16 cellular contexts compared by ENCODE assay signal in the genomic region with DNA sequence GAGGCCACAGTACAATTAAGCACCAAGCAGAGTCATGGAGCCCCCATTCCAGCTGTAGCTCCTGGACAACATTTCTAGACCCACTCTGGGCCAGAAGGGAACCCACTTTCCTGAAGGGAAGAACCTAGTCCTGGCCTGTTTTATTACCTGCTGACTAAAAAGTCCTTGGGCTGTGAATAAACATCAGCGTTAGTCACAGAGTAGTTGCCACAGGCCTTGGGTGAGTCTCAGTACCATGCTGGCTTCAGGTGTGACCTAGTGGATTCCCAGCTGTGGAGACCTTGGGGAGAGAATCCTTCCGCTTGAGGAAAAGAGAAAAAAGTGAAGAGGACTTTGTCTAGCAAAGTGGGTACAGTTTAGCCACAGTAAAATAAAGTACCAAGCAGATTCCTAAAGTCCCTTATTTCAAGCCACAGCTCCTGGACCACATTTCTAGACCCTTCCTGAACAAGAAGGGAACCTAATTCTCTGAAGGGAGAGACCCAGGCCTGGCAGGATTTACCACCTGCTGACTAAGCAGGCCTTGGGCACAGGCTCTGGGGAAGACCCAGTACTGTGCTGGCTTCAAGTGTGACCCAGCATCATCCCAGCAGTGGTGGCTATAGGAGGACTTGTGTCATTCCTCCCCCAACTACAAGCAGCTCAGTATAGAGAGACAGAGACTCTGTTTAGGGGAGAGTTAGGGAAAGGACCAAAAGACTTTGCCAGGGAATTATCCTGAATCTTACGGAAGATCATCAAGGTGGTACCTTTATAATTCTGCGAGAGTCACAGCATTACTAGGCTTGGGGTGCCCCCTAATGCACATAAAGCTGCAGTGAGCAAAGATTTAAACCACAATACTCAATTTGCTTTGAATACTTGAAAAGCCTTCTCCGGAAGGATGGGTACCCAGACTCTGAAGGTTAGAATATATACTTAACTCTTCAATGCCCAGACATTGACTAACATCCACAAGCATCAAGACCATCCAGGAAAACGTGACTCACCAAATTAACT.
A peak's percentile ranks its signal among the peaks of the same experiment; 100 is the strongest.
DNase-seq lines count a peak whose midpoint lies in the region; ATAC-seq and TF ChIP-seq lines count a peak whose summit lies in the region.
"Had no signal": no experiment of that assay in that cellular context is flagged by ENCODE, and none has a peak within 500 bp of the region (broad histone marks: within the 10 kb centered on the region; RNA-seq: fewer than 3 reads in every experiment).

No MANE protein-coding gene starts in this region.

- H3K4me1 ChIP-seq in upper lobe of left lung = no peaks in the 10 kb centered on the region
- H3K4me1 ChIP-seq: transverse colon had no signal

- peak; percentile 18 for DNase-seq in stimulated activated CD4-positive, alpha-beta T cell treated with anti-CD3 and anti-CD28 coated beads, Interleukin-15, amount 100 ng/mL, for 24 hours
- DNase-seq in stimulated activated CD4-positive, alpha-beta T cell treated with anti-CD3 and anti-CD28 coated beads, Interleukin-4, amount 100 ng/mL, for 4 hours = no peak
- DNase-seq in NB4 (ENCODE audit: low read depth) (peak; percentile 2), epithelial cell of esophagus (ENCODE audit: low read depth) (peak; percentile 12), upper lobe of left lung (no peak), NOMO-1 treated with dmso at 0.1 percent for 144 hours (lab: John Stamatoyannopoulos, UW; ENCODE audit: unreplicated experiment) (no peak), NCI-H82 treated with DMSO at 0.1 percent for 48 hours (lab: John Stamatoyannopoulos, UW; ENCODE audit: unreplicated experiment) (no peak)
- DNase-seq in NK-92 treated with Interleukin-12 subunit alpha and Interleukin-12 subunit beta, amount 100 ng/mL, for 24 hours (lab: John Stamatoyannopoulos, UW) = no peak
- DNase-seq: C1 segment of cervical spinal cord, NCI-H1048, NCI-H2227 treated with DMSO at 0.1 percent for 48 hours, T-helper 1 cell, transverse colon had no signal

- no peaks in the 10 kb centered on the region for H3K36me3 ChIP-seq in upper lobe of left lung
- H3K36me3 ChIP-seq: transverse colon had no signal

- WGBS in upper lobe of left lung, 2 donors = 72 to 77% methylated on average over 6 of the region's 6 CpGs

- TF ChIP-seq POLR2A in NB4 (IDR thresholded peaks at IDR 0.05; ENCODE audit: extremely low read depth, insufficient read length) (no peak), upper lobe of left lung (IDR thresholded peaks at IDR 0.05) (no peak)

- no peak for TF ChIP-seq EP300 in upper lobe of left lung (IDR thresholded peaks at IDR 0.05)

- H3K27me3 ChIP-seq in upper lobe of left lung = no peaks in the 10 kb centered on the region
- H3K27me3 ChIP-seq: transverse colon had no signal

- no peak for ATAC-seq in upper lobe of left lung (ENCODE audit: low FRiP score in 2 of 2)
- ATAC-seq: GM12878, Panc1 had no signal

- no peaks in the 10 kb centered on the region for H3K9me3 ChIP-seq in upper lobe of left lung
- H3K9me3 ChIP-seq: transverse colon had no signal

- H3K27ac ChIP-seq in upper lobe of left lung = no peak overlapping the region
- H3K27ac ChIP-seq: transverse colon had no signal

- no peak for TF ChIP-seq CTCF in NB4 (IDR thresholded peaks at IDR 0.05; ENCODE audit: low read depth, low read length)
- TF ChIP-seq CTCF in epithelial cell of esophagus (IDR thresholded peaks at IDR 0.05; ENCODE audit: insufficient read depth, low read depth, low read length, missing control alignments) = no peak
- no peak for TF ChIP-seq CTCF in upper lobe of left lung (IDR thresholded peaks at IDR 0.05)

- H3K4me3 ChIP-seq in NB4 (ENCODE audit: low read depth, low read length) (no peak overlapping the region), epithelial cell of esophagus (ENCODE audit: low read length) (no peak overlapping the region), upper lobe of left lung (no peak overlapping the region)
- H3K4me3 ChIP-seq: GM12878, lung, transverse colon had no signal

Comparison
In these comparisons a context has a peak if more than half of its experiments do, and no peak if none do; other contexts are left out.
1. DNase-seq: peak in stimulated activated CD4-positive, alpha-beta T cell treated with anti-CD3 and anti-CD28 coated beads, Interleukin-15, amount 100 ng/mL, for 24 hours (single experiment), NB4 (single experiment) and epithelial cell of esophagus (single experiment); none in stimulated activated CD4-positive, alpha-beta T cell treated with anti-CD3 and anti-CD28 coated beads, Interleukin-4, amount 100 ng/mL, for 4 hours (0 of 2), upper lobe of left lung (0 of 2), NK-92 treated with Interleukin-12 subunit alpha and Interleukin-12 subunit beta, amount 100 ng/mL, for 24 hours (single experiment), NOMO-1 treated with dmso at 0.1 percent for 144 hours (single experiment) and NCI-H82 treated with DMSO at 0.1 percent for 48 hours (single experiment).